7 cellular contexts compared by ENCODE assay signal in the genomic region with DNA sequence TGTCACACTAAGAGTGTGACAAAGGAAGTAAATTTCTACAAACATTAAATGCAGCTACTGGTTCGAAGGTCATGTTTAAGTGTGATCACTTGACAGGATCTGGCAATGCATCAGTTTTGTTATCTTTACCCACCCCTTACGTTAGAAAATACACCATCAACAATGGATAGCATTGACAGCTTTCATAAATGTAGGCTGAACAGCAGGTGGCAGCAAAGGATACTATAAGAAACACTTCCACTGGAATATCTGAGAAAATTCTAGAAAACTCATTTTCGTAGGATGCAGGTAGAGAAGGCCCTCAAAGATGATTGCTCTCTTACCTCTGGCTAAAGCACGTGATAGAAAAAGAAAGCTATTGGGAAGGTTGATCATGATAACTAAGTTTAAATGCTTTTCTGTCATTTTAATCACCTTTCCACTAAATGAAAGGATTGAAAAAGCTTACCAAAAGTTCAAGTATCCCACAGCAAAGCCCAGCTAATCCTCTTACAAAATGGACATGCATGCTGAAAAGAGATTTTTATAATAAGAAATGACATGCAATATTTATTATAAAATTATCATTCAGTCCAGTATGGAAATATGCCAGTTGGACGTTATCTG.
A peak's percentile ranks its signal among the peaks of the same experiment; 100 is the strongest.
DNase-seq lines count a peak whose midpoint lies in the region; FAIRE-seq and TF ChIP-seq lines count a peak whose summit lies in the region.

No MANE protein-coding gene starts in this region.

- peak; percentile 20 for DNase-seq in Daoy (ENCODE audit: low read depth)
- DNase-seq in H7, result peak; percentile 32
- peak; percentile 48 for DNase-seq in NCI-H460 (ENCODE audit: extremely low read depth, low read depth)
- no peak for DNase-seq in chondrocyte (ENCODE audit: low spot score)
- DNase-seq in myocyte (ENCODE audit: low read depth), result peak; percentile 42
- no peak for DNase-seq in activated CD4-positive, CD25-positive, alpha-beta regulatory T cell treated with anti-CD3 and anti-CD28 coated beads, Interleukin-2, amount 50 U/mL, for 72 hours
- no peak for DNase-seq in RCC 7860 (ENCODE audit: low spot score)

- peaks cover 43% of the 10 kb centered on the region for H3K27me3 Mint-ChIP-seq in chondrocyte (ENCODE audit: low read depth)

- H3K9me3 Mint-ChIP-seq in chondrocyte (ENCODE audit: low read depth), result no peaks in the 10 kb centered on the region

- peaks cover 10% of the 10 kb centered on the region for H3K4me1 Mint-ChIP-seq in chondrocyte (ENCODE audit: low read depth)

- FAIRE-seq in RCC 7860 (lab: Jason Lieb, UNC), result no peak

- peak; percentile 87 for TF ChIP-seq CTCF in chondrocyte (IDR thresholded peaks at IDR 0.05)

- no peak overlapping the region for H3K4me3 ChIP-seq in H7 (ENCODE audit: insufficient read depth, low read depth, low read length)

- no peaks in the 10 kb centered on the region for H3K36me3 Mint-ChIP-seq in chondrocyte (ENCODE audit: low read depth)

- no peak overlapping the region for H3K27ac Mint-ChIP-seq in chondrocyte (ENCODE audit: unreplicated experiment)

- peaks cover 10% of the 10 kb centered on the region for H3K27me3 ChIP-seq in H7 (ENCODE audit: control insufficient read depth, insufficient read depth, low read length)

- no peaks in the 10 kb centered on the region for H3K36me3 ChIP-seq in H7 (replicated peaks; ENCODE audit: control insufficient read depth, insufficient read depth, low read length)

- no peak overlapping the region for H3K4me3 Mint-ChIP-seq in chondrocyte (ENCODE audit: unreplicated experiment)

Comparison
In these comparisons a context has a peak if more than half of its experiments do, and no peak if none do; other contexts are left out.
1. DNase-seq: peak in Daoy (single experiment), H7 (single experiment), NCI-H460 (single experiment) and myocyte (single experiment); none in chondrocyte (single experiment), activated CD4-positive, CD25-positive, alpha-beta regulatory T cell treated with anti-CD3 and anti-CD28 coated beads, Interleukin-2, amount 50 U/mL, for 72 hours (single experiment) and RCC 7860 (single experiment).